ENCODE assay signal across 1 cellular context in the genomic region with DNA sequence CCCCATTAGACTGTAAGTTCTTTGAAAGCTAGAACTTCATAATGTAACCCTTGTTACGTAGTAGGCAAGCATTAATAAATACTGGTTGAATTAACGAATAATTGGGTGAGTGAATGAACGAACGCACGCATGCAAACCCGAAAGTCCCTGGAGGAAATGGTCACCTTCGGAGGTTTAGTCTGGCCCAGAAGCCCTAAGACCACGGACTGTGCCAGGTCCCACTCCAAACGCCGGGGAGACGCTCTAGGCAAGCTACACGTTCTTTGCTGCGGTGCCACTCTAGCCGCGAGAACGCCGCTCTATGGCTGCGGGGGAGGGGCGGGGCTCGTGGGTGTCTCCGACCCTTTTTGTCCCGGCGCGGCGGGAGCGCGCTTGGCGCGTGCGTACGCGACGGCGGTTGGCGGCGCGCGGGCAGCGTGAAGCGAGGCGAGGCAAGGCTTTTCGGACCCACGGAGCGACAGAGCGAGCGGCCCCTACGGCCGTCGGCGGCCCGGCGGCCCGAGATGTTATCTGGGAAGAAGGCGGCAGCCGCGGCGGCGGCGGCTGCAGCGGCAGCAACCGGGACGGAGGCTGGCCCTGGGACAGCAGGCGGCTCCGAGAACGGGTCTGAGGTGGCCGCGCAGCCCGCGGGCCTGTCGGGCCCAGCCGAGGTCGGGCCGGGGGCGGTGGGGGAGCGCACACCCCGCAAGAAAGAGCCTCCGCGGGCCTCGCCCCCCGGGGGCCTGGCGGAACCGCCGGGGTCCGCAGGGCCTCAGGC.
TF ChIP-seq lines count a peak whose summit lies in the region.

A gene (plus strand): TSS at position 375 of the 757 bp plus-strand sequence. CDS start 129 bp downstream, at position 504.

TF ChIP-seq in GM12878, 131 proteins besides CTCF, POLR2A, EP300 and RAD21 (continued from another document and continues in another):
- TF ChIP-seq NR2C2 (IDR thresholded peaks at IDR 0.05; ENCODE audit: borderline replicate concordance, control insufficient read depth, insufficient read length, low read depth) (no peak), SUPT20H (IDR thresholded peaks at IDR 0.05; ENCODE audit: borderline replicate concordance, control insufficient read depth, low read depth, low read length) (no peak), NFYA (IDR thresholded peaks at IDR 0.05; ENCODE audit: borderline replicate concordance, low read depth, low read length) (no peak), CREB1 (IDR thresholded peaks at IDR 0.05; ENCODE audit: low read depth) (peak; percentile 92), ZSCAN29 (IDR thresholded peaks at IDR 0.05) (no peak), CBFB (IDR thresholded peaks at IDR 0.05; ENCODE audit: low read depth) (peak; percentile 85), TCF3 (IDR thresholded peaks at IDR 0.05; ENCODE audit: borderline replicate concordance, insufficient read depth, low read depth, low read length) (peak; percentile 56; the same call in 1 of the 2 replicates), CHD4 (IDR thresholded peaks at IDR 0.05) (no peak), MTA2 (IDR thresholded peaks at IDR 0.05; ENCODE audit: low read depth) (peak; percentile 50; the same call in 1 of the 2 replicates), NBN (IDR thresholded peaks at IDR 0.05) (peak; percentile 97), TAF1 (IDR thresholded peaks at IDR 0.05; ENCODE audit: borderline replicate concordance, low read depth, low read length) (peak; percentile 94), ASH2L (IDR thresholded peaks at IDR 0.05; ENCODE audit: borderline replicate concordance, low read depth) (peak; percentile 88; the same call in 1 of the 2 replicates), SUZ12 (IDR thresholded peaks at IDR 0.05; ENCODE audit: unreplicated experiment) (no peak), MEF2B (IDR thresholded peaks at IDR 0.05; ENCODE audit: partially characterized antibody, poor library complexity, severe bottlenecking) (peak; percentile 85), SMC3 (IDR thresholded peaks at IDR 0.05; ENCODE audit: borderline replicate concordance, low read length) (no peak), FOXM1 (IDR thresholded peaks at IDR 0.05; ENCODE audit: low read depth, low read length) (peak; percentile 67; the same call in 1 of the 2 replicates), SRF (IDR thresholded peaks at IDR 0.05; ENCODE audit: low read depth in 2 of 2, low read length in 2 of 2) (peak in 1 of 2 experiments; percentile 71; a peak in 1 of 4 replicates), JUND (IDR thresholded peaks at IDR 0.05; ENCODE audit: low read depth, low read length) (no peak), LARP7 (IDR thresholded peaks at IDR 0.05) (peak; percentile 94), WRNIP1 (IDR thresholded peaks at IDR 0.05; ENCODE audit: borderline replicate concordance, low read depth, low read length) (peak; percentile 96; the same call in 1 of the 2 replicates), CREM (IDR thresholded peaks at IDR 0.05; ENCODE audit: low read depth) (peak; percentile 94), MYB (IDR thresholded peaks at IDR 0.05; ENCODE audit: borderline replicate concordance, low read depth, low read length) (no peak)
- TF ChIP-seq, protein P1, sequence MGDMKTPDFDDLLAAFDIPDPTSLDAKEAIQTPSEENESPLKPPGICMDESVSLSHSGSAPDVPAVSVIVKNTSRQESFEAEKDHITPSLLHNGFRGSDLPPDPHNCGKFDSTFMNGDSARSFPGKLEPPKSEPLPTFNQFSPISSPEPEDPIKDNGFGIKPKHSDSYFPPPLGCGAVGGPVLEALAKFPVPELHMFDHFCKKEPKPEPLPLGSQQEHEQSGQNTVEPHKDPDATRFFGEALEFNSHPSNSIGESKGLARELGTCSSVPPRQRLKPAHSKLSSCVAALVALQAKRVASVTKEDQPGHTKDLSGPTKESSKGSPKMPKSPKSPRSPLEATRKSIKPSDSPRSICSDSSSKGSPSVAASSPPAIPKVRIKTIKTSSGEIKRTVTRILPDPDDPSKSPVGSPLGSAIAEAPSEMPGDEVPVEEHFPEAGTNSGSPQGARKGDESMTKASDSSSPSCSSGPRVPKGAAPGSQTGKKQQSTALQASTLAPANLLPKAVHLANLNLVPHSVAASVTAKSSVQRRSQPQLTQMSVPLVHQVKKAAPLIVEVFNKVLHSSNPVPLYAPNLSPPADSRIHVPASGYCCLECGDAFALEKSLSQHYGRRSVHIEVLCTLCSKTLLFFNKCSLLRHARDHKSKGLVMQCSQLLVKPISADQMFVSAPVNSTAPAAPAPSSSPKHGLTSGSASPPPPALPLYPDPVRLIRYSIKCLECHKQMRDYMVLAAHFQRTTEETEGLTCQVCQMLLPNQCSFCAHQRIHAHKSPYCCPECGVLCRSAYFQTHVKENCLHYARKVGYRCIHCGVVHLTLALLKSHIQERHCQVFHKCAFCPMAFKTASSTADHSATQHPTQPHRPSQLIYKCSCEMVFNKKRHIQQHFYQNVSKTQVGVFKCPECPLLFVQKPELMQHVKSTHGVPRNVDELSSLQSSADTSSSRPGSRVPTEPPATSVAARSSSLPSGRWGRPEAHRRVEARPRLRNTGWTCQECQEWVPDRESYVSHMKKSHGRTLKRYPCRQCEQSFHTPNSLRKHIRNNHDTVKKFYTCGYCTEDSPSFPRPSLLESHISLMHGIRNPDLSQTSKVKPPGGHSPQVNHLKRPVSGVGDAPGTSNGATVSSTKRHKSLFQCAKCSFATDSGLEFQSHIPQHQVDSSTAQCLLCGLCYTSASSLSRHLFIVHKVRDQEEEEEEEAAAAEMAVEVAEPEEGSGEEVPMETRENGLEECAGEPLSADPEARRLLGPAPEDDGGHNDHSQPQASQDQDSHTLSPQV (IDR thresholded peaks at IDR 0.05) = 0 out of 2 replicates have a peak, but pooled peaks have one; percentile 36
- TF ChIP-seq, protein P2, sequence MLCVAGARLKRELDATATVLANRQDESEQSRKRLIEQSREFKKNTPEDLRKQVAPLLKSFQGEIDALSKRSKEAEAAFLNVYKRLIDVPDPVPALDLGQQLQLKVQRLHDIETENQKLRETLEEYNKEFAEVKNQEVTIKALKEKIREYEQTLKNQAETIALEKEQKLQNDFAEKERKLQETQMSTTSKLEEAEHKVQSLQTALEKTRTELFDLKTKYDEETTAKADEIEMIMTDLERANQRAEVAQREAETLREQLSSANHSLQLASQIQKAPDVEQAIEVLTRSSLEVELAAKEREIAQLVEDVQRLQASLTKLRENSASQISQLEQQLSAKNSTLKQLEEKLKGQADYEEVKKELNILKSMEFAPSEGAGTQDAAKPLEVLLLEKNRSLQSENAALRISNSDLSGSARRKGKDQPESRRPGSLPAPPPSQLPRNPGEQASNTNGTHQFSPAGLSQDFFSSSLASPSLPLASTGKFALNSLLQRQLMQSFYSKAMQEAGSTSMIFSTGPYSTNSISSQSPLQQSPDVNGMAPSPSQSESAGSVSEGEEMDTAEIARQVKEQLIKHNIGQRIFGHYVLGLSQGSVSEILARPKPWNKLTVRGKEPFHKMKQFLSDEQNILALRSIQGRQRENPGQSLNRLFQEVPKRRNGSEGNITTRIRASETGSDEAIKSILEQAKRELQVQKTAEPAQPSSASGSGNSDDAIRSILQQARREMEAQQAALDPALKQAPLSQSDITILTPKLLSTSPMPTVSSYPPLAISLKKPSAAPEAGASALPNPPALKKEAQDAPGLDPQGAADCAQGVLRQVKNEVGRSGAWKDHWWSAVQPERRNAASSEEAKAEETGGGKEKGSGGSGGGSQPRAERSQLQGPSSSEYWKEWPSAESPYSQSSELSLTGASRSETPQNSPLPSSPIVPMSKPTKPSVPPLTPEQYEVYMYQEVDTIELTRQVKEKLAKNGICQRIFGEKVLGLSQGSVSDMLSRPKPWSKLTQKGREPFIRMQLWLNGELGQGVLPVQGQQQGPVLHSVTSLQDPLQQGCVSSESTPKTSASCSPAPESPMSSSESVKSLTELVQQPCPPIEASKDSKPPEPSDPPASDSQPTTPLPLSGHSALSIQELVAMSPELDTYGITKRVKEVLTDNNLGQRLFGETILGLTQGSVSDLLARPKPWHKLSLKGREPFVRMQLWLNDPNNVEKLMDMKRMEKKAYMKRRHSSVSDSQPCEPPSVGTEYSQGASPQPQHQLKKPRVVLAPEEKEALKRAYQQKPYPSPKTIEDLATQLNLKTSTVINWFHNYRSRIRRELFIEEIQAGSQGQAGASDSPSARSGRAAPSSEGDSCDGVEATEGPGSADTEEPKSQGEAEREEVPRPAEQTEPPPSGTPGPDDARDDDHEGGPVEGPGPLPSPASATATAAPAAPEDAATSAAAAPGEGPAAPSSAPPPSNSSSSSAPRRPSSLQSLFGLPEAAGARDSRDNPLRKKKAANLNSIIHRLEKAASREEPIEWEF (IDR thresholded peaks at IDR 0.05; ENCODE audit: insufficient replicate concordance, low read depth, low read length) = no peak
- TF ChIP-seq, protein P3, sequence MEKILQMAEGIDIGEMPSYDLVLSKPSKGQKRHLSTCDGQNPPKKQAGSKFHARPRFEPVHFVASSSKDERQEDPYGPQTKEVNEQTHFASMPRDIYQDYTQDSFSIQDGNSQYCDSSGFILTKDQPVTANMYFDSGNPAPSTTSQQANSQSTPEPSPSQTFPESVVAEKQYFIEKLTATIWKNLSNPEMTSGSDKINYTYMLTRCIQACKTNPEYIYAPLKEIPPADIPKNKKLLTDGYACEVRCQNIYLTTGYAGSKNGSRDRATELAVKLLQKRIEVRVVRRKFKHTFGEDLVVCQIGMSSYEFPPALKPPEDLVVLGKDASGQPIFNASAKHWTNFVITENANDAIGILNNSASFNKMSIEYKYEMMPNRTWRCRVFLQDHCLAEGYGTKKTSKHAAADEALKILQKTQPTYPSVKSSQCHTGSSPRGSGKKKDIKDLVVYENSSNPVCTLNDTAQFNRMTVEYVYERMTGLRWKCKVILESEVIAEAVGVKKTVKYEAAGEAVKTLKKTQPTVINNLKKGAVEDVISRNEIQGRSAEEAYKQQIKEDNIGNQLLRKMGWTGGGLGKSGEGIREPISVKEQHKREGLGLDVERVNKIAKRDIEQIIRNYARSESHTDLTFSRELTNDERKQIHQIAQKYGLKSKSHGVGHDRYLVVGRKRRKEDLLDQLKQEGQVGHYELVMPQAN (conservative IDR thresholded peaks at IDR 0.05) = peak; percentile 77
- TF ChIP-seq, protein P4, sequence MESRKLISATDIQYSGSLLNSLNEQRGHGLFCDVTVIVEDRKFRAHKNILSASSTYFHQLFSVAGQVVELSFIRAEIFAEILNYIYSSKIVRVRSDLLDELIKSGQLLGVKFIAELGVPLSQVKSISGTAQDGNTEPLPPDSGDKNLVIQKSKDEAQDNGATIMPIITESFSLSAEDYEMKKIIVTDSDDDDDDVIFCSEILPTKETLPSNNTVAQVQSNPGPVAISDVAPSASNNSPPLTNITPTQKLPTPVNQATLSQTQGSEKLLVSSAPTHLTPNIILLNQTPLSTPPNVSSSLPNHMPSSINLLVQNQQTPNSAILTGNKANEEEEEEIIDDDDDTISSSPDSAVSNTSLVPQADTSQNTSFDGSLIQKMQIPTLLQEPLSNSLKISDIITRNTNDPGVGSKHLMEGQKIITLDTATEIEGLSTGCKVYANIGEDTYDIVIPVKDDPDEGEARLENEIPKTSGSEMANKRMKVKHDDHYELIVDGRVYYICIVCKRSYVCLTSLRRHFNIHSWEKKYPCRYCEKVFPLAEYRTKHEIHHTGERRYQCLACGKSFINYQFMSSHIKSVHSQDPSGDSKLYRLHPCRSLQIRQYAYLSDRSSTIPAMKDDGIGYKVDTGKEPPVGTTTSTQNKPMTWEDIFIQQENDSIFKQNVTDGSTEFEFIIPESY (IDR thresholded peaks at IDR 0.05) = no peak
- TF ChIP-seq, protein P5, sequence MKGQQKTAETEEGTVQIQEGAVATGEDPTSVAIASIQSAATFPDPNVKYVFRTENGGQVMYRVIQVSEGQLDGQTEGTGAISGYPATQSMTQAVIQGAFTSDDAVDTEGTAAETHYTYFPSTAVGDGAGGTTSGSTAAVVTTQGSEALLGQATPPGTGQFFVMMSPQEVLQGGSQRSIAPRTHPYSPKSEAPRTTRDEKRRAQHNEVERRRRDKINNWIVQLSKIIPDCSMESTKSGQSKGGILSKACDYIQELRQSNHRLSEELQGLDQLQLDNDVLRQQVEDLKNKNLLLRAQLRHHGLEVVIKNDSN (IDR thresholded peaks at IDR 0.05; ENCODE audit: borderline replicate concordance, extremely low read length, insufficient read depth, low read depth, low read length) = no peak
- TF ChIP-seq, protein P6, sequence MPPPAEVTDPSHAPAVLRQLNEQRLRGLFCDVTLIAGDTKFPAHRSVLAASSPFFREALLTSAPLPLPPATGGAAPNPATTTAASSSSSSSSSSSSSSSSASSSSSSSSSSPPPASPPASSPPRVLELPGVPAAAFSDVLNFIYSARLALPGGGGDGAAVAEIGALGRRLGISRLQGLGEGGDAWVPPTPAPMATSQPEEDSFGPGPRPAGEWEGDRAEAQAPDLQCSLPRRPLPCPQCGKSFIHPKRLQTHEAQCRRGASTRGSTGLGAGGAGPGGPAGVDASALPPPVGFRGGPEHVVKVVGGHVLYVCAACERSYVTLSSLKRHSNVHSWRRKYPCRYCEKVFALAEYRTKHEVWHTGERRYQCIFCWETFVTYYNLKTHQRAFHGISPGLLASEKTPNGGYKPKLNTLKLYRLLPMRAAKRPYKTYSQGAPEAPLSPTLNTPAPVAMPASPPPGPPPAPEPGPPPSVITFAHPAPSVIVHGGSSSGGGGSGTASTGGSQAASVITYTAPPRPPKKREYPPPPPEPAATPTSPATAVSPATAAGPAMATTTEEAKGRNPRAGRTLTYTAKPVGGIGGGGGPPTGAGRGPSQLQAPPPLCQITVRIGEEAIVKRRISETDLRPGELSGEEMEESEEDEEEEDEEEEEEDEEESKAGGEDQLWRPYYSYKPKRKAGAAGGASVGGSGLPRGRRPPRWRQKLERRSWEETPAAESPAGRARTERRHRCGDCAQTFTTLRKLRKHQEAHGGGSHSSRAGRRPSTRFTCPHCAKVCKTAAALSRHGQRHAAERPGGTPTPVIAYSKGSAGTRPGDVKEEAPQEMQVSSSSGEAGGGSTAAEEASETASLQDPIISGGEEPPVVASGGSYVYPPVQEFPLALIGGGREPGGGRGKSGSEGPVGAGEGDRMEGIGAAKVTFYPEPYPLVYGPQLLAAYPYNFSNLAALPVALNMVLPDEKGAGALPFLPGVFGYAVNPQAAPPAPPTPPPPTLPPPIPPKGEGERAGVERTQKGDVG (CRISPR knock-in tag; IDR thresholded peaks at IDR 0.05) = no peak
- TF ChIP-seq, protein P7, sequence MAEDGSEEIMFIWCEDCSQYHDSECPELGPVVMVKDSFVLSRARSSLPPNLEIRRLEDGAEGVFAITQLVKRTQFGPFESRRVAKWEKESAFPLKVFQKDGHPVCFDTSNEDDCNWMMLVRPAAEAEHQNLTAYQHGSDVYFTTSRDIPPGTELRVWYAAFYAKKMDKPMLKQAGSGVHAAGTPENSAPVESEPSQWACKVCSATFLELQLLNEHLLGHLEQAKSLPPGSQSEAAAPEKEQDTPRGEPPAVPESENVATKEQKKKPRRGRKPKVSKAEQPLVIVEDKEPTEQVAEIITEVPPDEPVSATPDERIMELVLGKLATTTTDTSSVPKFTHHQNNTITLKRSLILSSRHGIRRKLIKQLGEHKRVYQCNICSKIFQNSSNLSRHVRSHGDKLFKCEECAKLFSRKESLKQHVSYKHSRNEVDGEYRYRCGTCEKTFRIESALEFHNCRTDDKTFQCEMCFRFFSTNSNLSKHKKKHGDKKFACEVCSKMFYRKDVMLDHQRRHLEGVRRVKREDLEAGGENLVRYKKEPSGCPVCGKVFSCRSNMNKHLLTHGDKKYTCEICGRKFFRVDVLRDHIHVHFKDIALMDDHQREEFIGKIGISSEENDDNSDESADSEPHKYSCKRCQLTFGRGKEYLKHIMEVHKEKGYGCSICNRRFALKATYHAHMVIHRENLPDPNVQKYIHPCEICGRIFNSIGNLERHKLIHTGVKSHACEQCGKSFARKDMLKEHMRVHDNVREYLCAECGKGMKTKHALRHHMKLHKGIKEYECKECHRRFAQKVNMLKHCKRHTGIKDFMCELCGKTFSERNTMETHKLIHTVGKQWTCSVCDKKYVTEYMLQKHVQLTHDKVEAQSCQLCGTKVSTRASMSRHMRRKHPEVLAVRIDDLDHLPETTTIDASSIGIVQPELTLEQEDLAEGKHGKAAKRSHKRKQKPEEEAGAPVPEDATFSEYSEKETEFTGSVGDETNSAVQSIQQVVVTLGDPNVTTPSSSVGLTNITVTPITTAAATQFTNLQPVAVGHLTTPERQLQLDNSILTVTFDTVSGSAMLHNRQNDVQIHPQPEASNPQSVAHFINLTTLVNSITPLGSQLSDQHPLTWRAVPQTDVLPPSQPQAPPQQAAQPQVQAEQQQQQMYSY (CRISPR knock-in tag; IDR thresholded peaks at IDR 0.05) = no peak
